1 cellular context compared by ENCODE assay signal in the genomic region with DNA sequence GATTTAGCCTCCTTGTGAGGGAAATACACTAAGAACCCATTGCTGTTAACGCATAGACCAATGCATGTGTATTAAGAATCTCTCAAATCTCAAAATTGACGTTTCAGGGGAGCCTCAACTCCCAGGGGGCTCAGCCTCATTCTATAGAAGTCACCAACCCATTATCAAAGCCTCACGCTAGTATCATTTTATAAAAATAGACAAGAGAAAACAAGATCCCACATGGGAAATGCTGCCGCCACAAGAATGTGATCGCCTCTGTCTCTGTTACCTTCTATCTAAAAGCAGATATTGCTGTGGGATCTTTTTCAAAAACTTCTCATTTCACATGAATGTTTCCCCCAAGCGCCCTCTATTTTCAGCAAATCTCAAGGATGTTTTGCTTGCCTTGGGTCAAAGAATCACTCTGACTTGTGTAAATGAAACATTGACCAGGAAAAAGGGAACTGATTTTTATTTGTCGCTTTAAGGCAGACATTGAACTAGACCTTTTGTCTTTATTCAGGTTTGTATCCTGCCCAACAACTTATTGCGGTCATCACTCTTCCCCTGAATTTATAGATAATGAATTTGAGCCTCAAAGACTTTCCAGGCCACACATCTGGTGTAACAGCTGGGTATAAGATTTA.
TF ChIP-seq lines count a peak whose summit lies in the region.

No MANE protein-coding gene starts in this region.

TF ChIP-seq in GM12878, 131 proteins besides CTCF, POLR2A, EP300 and RAD21 (continued from another document and continues in another):
- TF ChIP-seq PKNOX1 (IDR thresholded peaks at IDR 0.05) = peak; percentile 40; the same call in 1 of the 2 replicates
- TF ChIP-seq, protein P1, sequence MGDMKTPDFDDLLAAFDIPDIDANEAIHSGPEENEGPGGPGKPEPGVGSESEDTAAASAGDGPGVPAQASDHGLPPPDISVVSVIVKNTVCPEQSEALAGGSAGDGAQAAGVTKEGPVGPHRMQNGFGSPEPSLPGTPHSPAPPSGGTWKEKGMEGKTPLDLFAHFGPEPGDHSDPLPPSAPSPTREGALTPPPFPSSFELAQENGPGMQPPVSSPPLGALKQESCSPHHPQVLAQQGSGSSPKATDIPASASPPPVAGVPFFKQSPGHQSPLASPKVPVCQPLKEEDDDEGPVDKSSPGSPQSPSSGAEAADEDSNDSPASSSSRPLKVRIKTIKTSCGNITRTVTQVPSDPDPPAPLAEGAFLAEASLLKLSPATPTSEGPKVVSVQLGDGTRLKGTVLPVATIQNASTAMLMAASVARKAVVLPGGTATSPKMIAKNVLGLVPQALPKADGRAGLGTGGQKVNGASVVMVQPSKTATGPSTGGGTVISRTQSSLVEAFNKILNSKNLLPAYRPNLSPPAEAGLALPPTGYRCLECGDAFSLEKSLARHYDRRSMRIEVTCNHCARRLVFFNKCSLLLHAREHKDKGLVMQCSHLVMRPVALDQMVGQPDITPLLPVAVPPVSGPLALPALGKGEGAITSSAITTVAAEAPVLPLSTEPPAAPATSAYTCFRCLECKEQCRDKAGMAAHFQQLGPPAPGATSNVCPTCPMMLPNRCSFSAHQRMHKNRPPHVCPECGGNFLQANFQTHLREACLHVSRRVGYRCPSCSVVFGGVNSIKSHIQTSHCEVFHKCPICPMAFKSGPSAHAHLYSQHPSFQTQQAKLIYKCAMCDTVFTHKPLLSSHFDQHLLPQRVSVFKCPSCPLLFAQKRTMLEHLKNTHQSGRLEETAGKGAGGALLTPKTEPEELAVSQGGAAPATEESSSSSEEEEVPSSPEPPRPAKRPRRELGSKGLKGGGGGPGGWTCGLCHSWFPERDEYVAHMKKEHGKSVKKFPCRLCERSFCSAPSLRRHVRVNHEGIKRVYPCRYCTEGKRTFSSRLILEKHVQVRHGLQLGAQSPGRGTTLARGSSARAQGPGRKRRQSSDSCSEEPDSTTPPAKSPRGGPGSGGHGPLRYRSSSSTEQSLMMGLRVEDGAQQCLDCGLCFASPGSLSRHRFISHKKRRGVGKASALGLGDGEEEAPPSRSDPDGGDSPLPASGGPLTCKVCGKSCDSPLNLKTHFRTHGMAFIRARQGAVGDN (IDR thresholded peaks at IDR 0.05) = 0 out of 2 replicates have a peak, but pooled peaks have one; percentile 31
- TF ChIP-seq ZNF24 (IDR thresholded peaks at IDR 0.05) = peak; percentile 54
- peak; percentile 65 for TF ChIP-seq NR2F1 (conservative IDR thresholded peaks at IDR 0.05)
- TF ChIP-seq RFX5 (IDR thresholded peaks at IDR 0.05; ENCODE audit: low read depth, low read length) = peak; percentile 10; the same call in 1 of the 2 replicates
- TF ChIP-seq SPI1 (IDR thresholded peaks at IDR 0.05; ENCODE audit: borderline replicate concordance, insufficient read depth, low read depth, low read length) = peak; percentile 81
- no peak for TF ChIP-seq SP1 (IDR thresholded peaks at IDR 0.05; ENCODE audit: low read depth, low read length)
- no peak for TF ChIP-seq ZZZ3 (IDR thresholded peaks at IDR 0.05; ENCODE audit: control insufficient read depth, insufficient read length, low read depth)
- peak; percentile 66; the same call in 1 of the 2 replicates for TF ChIP-seq NBN (IDR thresholded peaks at IDR 0.05)
- TF ChIP-seq ZSCAN29 (IDR thresholded peaks at IDR 0.05) = no peak
- 0 out of 2 replicates have a peak, but pooled peaks have one; percentile 26 for TF ChIP-seq SMARCA5 (IDR thresholded peaks at IDR 0.05)
- TF ChIP-seq ZNF217 (IDR thresholded peaks at IDR 0.05) = peak; percentile 61; the same call in 1 of the 2 replicates
- TF ChIP-seq NKRF (conservative IDR thresholded peaks at IDR 0.05) = no peak
- peak; percentile 88 for TF ChIP-seq GATAD2B (conservative IDR thresholded peaks at IDR 0.05; ENCODE audit: low read depth)
- TF ChIP-seq KDM1A (IDR thresholded peaks at IDR 0.05; ENCODE audit: borderline replicate concordance) = no peak
- peak; percentile 59 to 68; a peak in 2 of 4 replicates for TF ChIP-seq BHLHE40 (IDR thresholded peaks at IDR 0.05; ENCODE audit: borderline replicate concordance in 1 of 2, low read depth in 2 of 2, low read length in 1 of 2)
- TF ChIP-seq RELB (IDR thresholded peaks at IDR 0.05; ENCODE audit: low read depth) = peak; percentile 77
- no peak for TF ChIP-seq RELA (IDR thresholded peaks at IDR 0.05; ENCODE audit: borderline replicate concordance, partially characterized antibody)
- TF ChIP-seq RAD51 (IDR thresholded peaks at IDR 0.05) = 0 out of 2 replicates have a peak, but pooled peaks have one; percentile 19
- TF ChIP-seq, protein P2, sequence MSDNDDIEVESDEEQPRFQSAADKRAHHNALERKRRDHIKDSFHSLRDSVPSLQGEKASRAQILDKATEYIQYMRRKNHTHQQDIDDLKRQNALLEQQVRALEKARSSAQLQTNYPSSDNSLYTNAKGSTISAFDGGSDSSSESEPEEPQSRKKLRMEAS (IDR thresholded peaks at IDR 0.05; ENCODE audit: low read depth, low read length) = no peak
- TF ChIP-seq TCF12 (IDR thresholded peaks at IDR 0.05; ENCODE audit: low read depth, low read length) = peak; percentile 79
- peak; percentile 54 for TF ChIP-seq PAX5 (IDR thresholded peaks at IDR 0.05; ENCODE audit: borderline replicate concordance, low read depth, low read length)
- peak; percentile 38; the same call in 1 of the 2 replicates for TF ChIP-seq RUNX3 (IDR thresholded peaks at IDR 0.05; ENCODE audit: low read length)
- TF ChIP-seq BCL11A (IDR thresholded peaks at IDR 0.05; ENCODE audit: low read depth, low read length) = peak; percentile 85
- TF ChIP-seq, protein P3, sequence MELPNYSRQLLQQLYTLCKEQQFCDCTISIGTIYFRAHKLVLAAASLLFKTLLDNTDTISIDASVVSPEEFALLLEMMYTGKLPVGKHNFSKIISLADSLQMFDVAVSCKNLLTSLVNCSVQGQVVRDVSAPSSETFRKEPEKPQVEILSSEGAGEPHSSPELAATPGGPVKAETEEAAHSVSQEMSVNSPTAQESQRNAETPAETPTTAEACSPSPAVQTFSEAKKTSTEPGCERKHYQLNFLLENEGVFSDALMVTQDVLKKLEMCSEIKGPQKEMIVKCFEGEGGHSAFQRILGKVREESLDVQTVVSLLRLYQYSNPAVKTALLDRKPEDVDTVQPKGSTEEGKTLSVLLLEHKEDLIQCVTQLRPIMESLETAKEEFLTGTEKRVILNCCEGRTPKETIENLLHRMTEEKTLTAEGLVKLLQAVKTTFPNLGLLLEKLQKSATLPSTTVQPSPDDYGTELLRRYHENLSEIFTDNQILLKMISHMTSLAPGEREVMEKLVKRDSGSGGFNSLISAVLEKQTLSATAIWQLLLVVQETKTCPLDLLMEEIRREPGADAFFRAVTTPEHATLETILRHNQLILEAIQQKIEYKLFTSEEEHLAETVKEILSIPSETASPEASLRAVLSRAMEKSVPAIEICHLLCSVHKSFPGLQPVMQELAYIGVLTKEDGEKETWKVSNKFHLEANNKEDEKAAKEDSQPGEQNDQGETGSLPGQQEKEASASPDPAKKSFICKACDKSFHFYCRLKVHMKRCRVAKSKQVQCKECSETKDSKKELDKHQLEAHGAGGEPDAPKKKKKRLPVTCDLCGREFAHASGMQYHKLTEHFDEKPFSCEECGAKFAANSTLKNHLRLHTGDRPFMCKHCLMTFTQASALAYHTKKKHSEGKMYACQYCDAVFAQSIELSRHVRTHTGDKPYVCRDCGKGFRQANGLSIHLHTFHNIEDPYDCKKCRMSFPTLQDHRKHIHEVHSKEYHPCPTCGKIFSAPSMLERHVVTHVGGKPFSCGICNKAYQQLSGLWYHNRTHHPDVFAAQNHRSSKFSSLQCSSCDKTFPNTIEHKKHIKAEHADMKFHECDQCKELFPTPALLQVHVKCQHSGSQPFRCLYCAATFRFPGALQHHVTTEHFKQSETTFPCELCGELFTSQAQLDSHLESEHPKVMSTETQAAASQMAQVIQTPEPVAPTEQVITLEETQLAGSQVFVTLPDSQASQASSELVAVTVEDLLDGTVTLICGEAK (IDR thresholded peaks at IDR 0.05; ENCODE audit: borderline replicate concordance) = peak; percentile 14; the same call in 1 of the 2 replicates
- TF ChIP-seq ETV6 (conservative IDR thresholded peaks at IDR 0.05 in 1 of 2, IDR thresholded peaks at IDR 0.05 in 1 of 2; ENCODE audit: borderline replicate concordance in 1 of 2, low read depth in 1 of 2) = no peak
- TF ChIP-seq MTA2 (IDR thresholded peaks at IDR 0.05; ENCODE audit: low read depth) = peak; percentile 81
- TF ChIP-seq MEF2B (IDR thresholded peaks at IDR 0.05; ENCODE audit: partially characterized antibody, poor library complexity, severe bottlenecking) = peak; percentile 100
- TF ChIP-seq ATF2 (IDR thresholded peaks at IDR 0.05; ENCODE audit: low read length) = peak; percentile 82; the same call in 1 of the 2 replicates
- TF ChIP-seq IKZF2 (IDR thresholded peaks at IDR 0.05) = peak; percentile 73 to 77; a peak in 2 of 4 replicates
- TF ChIP-seq TCF3 (IDR thresholded peaks at IDR 0.05; ENCODE audit: borderline replicate concordance, insufficient read depth, low read depth, low read length) = no peak
- peak; percentile 80; the same call in 1 of the 2 replicates for TF ChIP-seq YBX1 (IDR thresholded peaks at IDR 0.05)
- peak; percentile 80; the same call in 1 of the 2 replicates for TF ChIP-seq RB1 (IDR thresholded peaks at IDR 0.05; ENCODE audit: borderline replicate concordance)
- peak; percentile 85 for TF ChIP-seq SMAD1 (IDR thresholded peaks at IDR 0.05; ENCODE audit: low read depth, partially characterized antibody)
- TF ChIP-seq CHD2 (IDR thresholded peaks at IDR 0.05; ENCODE audit: borderline replicate concordance, low read depth, low read length) = peak; percentile 55; the same call in 1 of the 2 replicates
- TF ChIP-seq MXI1 (IDR thresholded peaks at IDR 0.05; ENCODE audit: low read depth, low read length) = peak; percentile 41; the same call in 1 of the 2 replicates
- peak; percentile 86 for TF ChIP-seq SKIL (IDR thresholded peaks at IDR 0.05; ENCODE audit: low read depth, poor library complexity, severe bottlenecking)
